In the genomic region with DNA sequence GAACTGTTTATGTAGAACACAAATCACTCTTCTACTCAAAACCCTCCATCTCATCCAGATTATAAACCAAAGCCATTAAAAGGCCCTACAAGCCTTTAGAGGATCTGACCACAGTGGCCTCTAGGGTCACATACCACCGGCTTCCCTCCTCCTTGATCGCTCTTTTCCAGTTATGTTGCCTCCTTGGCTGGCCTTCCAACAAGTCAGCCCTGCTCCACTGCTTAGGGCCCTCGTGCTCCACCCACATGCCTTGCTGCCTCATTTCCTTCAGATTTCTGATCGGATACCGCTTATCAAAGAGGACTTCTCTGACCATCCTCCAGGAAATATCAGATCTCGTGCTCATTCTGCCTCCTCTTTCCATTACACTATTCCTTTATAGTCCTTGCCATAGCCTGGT, we compare ENCODE assay signal across 16 cellular contexts.
"Had no signal": no experiment of that assay in that cellular context is flagged by ENCODE, and none has a peak within 500 bp of the region (broad histone marks: within the 10 kb centered on the region; RNA-seq: fewer than 3 reads in every experiment).

No MANE protein-coding gene starts in this region.

- H3K4me3 ChIP-seq: adrenal gland, body of pancreas had no signal

- ATAC-seq: body of pancreas had no signal

- H3K36me3 ChIP-seq: adrenal gland had no signal

- H3K9me3 ChIP-seq: adrenal gland, body of pancreas had no signal

- H3K4me1 Mint-ChIP-seq: activated naive CD4-positive, alpha-beta T cell treated with anti-CD3 and anti-CD28 coated beads, Interleukin-2, amount 10 ng/mL, durations not matched to agents 7 days and 5 days; immature natural killer cell had no signal

- DNase-seq: activated CD4-positive, alpha-beta T cell treated with anti-CD3 and anti-CD28 coated beads, Interleukin-2, amount 50 U/mL, for 48 hours; activated naive CD4-positive, alpha-beta T cell treated with anti-CD3 and anti-CD28 coated beads, Interleukin-2, amount 10 ng/mL, durations not matched to agents 7 days and 5 days; activated T-cell treated with anti-CD3 and anti-CD28 coated beads, Interleukin-2, amount 50 U/mL, for 1 hour; adrenal gland; body of pancreas; caudate nucleus; foreskin melanocyte; head of caudate nucleus; immature natural killer cell; nephron progenitor cell; occipital lobe; stimulated activated CD4-positive, alpha-beta T cell treated with anti-CD3 and anti-CD28 coated beads, Interleukin-1b, Interleukin-23, amount 100 ng/mL, for 48 hours had no signal

- H3K27me3 ChIP-seq: adrenal gland, body of pancreas had no signal

- H3K9me3 Mint-ChIP-seq: activated naive CD4-positive, alpha-beta T cell treated with anti-CD3 and anti-CD28 coated beads, Interleukin-2, amount 10 ng/mL, durations not matched to agents 7 days and 5 days; activated T-helper 2 cell treated with anti-CD3 and anti-CD28 coated beads, Interferon-gamma antibody, Interleukin-2, Interleukin-4, amounts not matched to agents 10 μg/mL and 5 μg/mL and 100 μg/mL, durations not matched to agents 14 hours and 24 hours and 36 hours; immature natural killer cell; nephron progenitor cell had no signal

- H3K4me3 Mint-ChIP-seq: activated naive CD4-positive, alpha-beta T cell treated with anti-CD3 and anti-CD28 coated beads, Interleukin-2, amount 10 ng/mL, durations not matched to agents 7 days and 5 days; immature natural killer cell; nephron progenitor cell had no signal

- H3K4me1 ChIP-seq: adrenal gland had no signal

- H3K36me3 Mint-ChIP-seq: activated naive CD4-positive, alpha-beta T cell treated with anti-CD3 and anti-CD28 coated beads, Interleukin-2, amount 10 ng/mL, durations not matched to agents 7 days and 5 days; immature natural killer cell had no signal

- H3K27ac Mint-ChIP-seq: activated naive CD4-positive, alpha-beta T cell treated with anti-CD3 and anti-CD28 coated beads, Interleukin-2, amount 10 ng/mL, durations not matched to agents 7 days and 5 days; activated T-helper 2 cell treated with anti-CD3 and anti-CD28 coated beads, Interferon-gamma antibody, Interleukin-2, Interleukin-4, amounts not matched to agents 10 μg/mL and 5 μg/mL and 100 μg/mL, durations not matched to agents 14 hours and 24 hours and 36 hours; immature natural killer cell; nephron progenitor cell had no signal

- H3K27ac ChIP-seq: adrenal gland, body of pancreas, VCaP had no signal

- FAIRE-seq: colon, urothelium cell line had no signal
